In genomic region chr12:96425321-96425720, GRCh38 we compare ENCODE assay signal across 9 cellular contexts. TPM values are rescaled to one million over a fixed set of nuclear protein-coding genes. Genes with fewer than 3 reads are reported as not detected.
DNase-seq lines count a peak whose midpoint lies in the region; ATAC-seq, FAIRE-seq and TF ChIP-seq lines count a peak whose summit lies in the region.
"Had no signal": no experiment of that assay in that cellular context is flagged by ENCODE, and none has a peak within 500 bp of the region (broad histone marks: within the 10 kb centered on the region; RNA-seq: fewer than 3 reads in every experiment).

No MANE protein-coding gene starts in this region.

- H3K4me2 ChIP-seq in astrocyte (ENCODE audit: low read length), result peak overlapping the region; percentile 53

- H3K4me3 ChIP-seq in astrocyte (ENCODE audit: insufficient read depth, low read depth, low read length), result no peak overlapping the region

- no peaks in the 10 kb centered on the region for H3K27me3 ChIP-seq in astrocyte (ENCODE audit: insufficient read depth, low read length)

- no peak overlapping the region for H3K4me3 Mint-ChIP-seq in astrocyte (ENCODE audit: unreplicated experiment)
- H3K4me3 Mint-ChIP-seq: CD4-positive, alpha-beta memory T cell had no signal

- H3K79me2 ChIP-seq in astrocyte (ENCODE audit: insufficient read depth, low read length), result peaks cover 3% of the 10 kb centered on the region

- peak overlapping the region; percentile 99 for H3K27ac Mint-ChIP-seq in astrocyte (ENCODE audit: unreplicated experiment)

- DNase-seq in stimulated activated CD4-positive, alpha-beta T cell treated with anti-CD3 and anti-CD28 coated beads, Interleukin-15, amount 100 ng/mL, for 24 hours, result peak; percentile 48
- DNase-seq in stimulated activated CD4-positive, alpha-beta T cell treated with anti-CD3 and anti-CD28 coated beads, Interleukin-4, amount 100 ng/mL, for 4 hours, result no peak
- DNase-seq in HT1080 (ENCODE audit: low read depth) (peak; percentile 85), astrocyte (ENCODE audit: low read depth) (peak; percentile 96), urothelium cell line (ENCODE audit: low spot score) (peak; percentile 20), RPMI8226 (no peak), NCI-H774 (lab: John Stamatoyannopoulos, UW) (no peak)
- DNase-seq: CD4-positive, alpha-beta memory T cell had no signal

- H3K4me1 Mint-ChIP-seq in astrocyte (ENCODE audit: low read depth, unreplicated experiment), result peaks cover 35% of the 10 kb centered on the region

- no peaks in the 10 kb centered on the region for H4K20me1 ChIP-seq in astrocyte (ENCODE audit: insufficient read depth, low read length)

- peak overlapping the region; percentile 99 for H3K27ac ChIP-seq in astrocyte (ENCODE audit: low read depth, low read length)

- no peak for TF ChIP-seq CTCF in astrocyte (IDR thresholded peaks at IDR 0.05; ENCODE audit: insufficient read depth, low read depth, low read length)

- H3K27me3 Mint-ChIP-seq in astrocyte (ENCODE audit: low read depth, unreplicated experiment), result no peaks in the 10 kb centered on the region
- H3K27me3 Mint-ChIP-seq: CD4-positive, alpha-beta memory T cell had no signal

- H3K36me3 ChIP-seq in astrocyte (ENCODE audit: insufficient read depth, low read length), result no peaks in the 10 kb centered on the region

- peak overlapping the region; percentile 62 for H3K9ac ChIP-seq in astrocyte (ENCODE audit: low read length)

- H3K9me3 Mint-ChIP-seq in astrocyte (ENCODE audit: unreplicated experiment), result peaks cover 3% of the 10 kb centered on the region
- H3K9me3 Mint-ChIP-seq: CD4-positive, alpha-beta memory T cell had no signal

- ATAC-seq in HG03139 (IDR thresholded peaks at IDR 0.05; ENCODE audit: unreplicated experiment), result no peak

- H3K9me3 ChIP-seq in astrocyte (ENCODE audit: insufficient read depth, low read depth, low read length), result no peaks in the 10 kb centered on the region

- H2AFZ ChIP-seq in astrocyte (ENCODE audit: low read depth, low read length), result no peak overlapping the region

- FAIRE-seq in astrocyte (lab: Jason Lieb, UNC) (peak; percentile 94), urothelium cell line (lab: Jason Lieb, UNC) (no peak)

- H3K36me3 Mint-ChIP-seq in astrocyte (ENCODE audit: low read depth, unreplicated experiment), result peaks cover 6% of the 10 kb centered on the region
- H3K36me3 Mint-ChIP-seq: CD4-positive, alpha-beta memory T cell had no signal

- peaks cover 35% of the 10 kb centered on the region for H3K4me1 ChIP-seq in astrocyte (ENCODE audit: insufficient read depth, low read length)

RNA-seq across cellular contexts. Expression of gene CDK17, which starts 25.1 kb away (rescaled TPM):
- total RNA-seq in HT1080 (2014; rRNA removed; shearing (Covaris generic)), result 53.8 and 57.6 TPM in 2 replicates
- 76.4 and 101 TPM in 2 replicates for polyA plus RNA-seq in HT1080 (2015; cell fraction: cytosol; rRNA removed)
- 159 and 168 TPM in 2 replicates for polyA plus RNA-seq in HT1080 (2015; cell fraction: nucleus; rRNA removed)
- 53.0 and 64.2 TPM in 2 replicates for total RNA-seq in astrocyte

Comparison
In these comparisons a context has a peak if more than half of its experiments do, and no peak if none do; other contexts are left out.
1. DNase-seq: peak in stimulated activated CD4-positive, alpha-beta T cell treated with anti-CD3 and anti-CD28 coated beads, Interleukin-15, amount 100 ng/mL, for 24 hours (single experiment), HT1080 (single experiment), astrocyte (single experiment) and urothelium cell line (single experiment); none in stimulated activated CD4-positive, alpha-beta T cell treated with anti-CD3 and anti-CD28 coated beads, Interleukin-4, amount 100 ng/mL, for 4 hours (0 of 2), RPMI8226 (single experiment) and NCI-H774 (single experiment).